Comparison of ENCODE assay signal across 8 cellular contexts in the genomic region with DNA sequence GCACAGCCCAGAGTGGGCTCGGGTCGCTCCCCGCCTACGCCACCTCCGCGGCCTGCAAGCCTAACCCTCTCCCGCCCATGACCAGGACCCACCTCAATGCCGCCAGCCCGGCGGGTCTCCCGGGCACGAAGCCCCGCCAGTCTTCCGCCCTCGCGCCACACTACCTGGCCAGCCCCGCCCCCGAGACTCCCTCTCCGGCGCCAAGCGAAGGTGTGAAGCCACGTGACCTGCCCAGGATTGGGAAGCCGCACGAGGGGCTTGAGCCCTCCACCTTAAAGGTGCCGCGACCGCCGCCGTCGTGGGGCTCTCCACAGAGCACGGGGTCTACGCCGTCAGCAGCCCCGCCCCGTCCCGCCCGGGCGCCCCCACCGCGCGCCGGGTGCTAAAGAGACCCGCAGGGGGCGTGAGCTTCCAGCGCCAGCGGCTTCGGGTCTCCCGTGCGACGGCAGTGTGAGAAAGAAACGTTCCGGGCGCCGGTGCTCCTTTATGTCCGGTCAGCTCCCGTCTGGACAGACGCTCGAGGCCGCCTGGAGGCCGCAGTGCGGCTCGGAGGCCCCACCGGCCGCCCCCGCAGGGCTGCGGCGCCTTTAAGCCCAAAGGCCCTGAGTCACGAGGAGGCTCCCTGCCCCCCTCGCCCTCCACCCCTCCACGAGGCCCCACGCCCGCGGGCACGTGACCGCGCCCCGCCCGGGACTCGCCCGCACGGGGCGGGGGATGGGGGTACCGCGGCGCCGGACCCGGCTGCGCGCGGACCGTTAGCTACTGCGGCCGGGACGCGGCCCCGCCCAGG. TPM values are rescaled to one million over a fixed set of nuclear protein-coding genes. Genes with fewer than 3 reads are reported as not detected.
A peak's percentile ranks its signal among the peaks of the same experiment; 100 is the strongest.
DNase-seq lines count a peak whose midpoint lies in the region; ATAC-seq and TF ChIP-seq lines count a peak whose summit lies in the region.

Gene CPEB1, minus strand, starts transcription at position 319 of the 790 bp plus-strand sequence. CDS start 18,904 bp downstream, outside the sequence.

- no peak within 1 kb of the TSS for H3K27ac Mint-ChIP-seq in natural killer cell

- in situ Hi-C loops in G401 (cut with HindIII; ENCODE audit: low sequenced_read_pairs): no loop called here
- in situ Hi-C loops in KBM-7 (cut with MboI; ENCODE audit: low pct_unique_long_range_greater_than_20kb, low sequenced_read_pairs): no loop called here

- no peaks in the 10 kb centered on the region for H3K79me2 ChIP-seq in fibroblast of lung (ENCODE audit: control insufficient read depth, insufficient read depth, low read length)

- H3K27me3 Mint-ChIP-seq in natural killer cell (ENCODE audit: low read depth in 2 of 2): peaks cover 41 to 46% of the 10 kb centered on the region in 2 donors

- H3K4me3 Mint-ChIP-seq in natural killer cell: peak within 1 kb of the TSS; percentile 78

- TF ChIP-seq CTCF in fibroblast of lung (conservative IDR thresholded peaks at IDR 0.05 in 1 of 2, IDR thresholded peaks at IDR 0.05 in 1 of 2; ENCODE audit: low read depth in 1 of 2, low read length in 2 of 2): peak in 1 of 2 donors; percentile 12
- no peak for TF ChIP-seq CTCF in natural killer cell (IDR thresholded peaks at IDR 0.05)

- H3K36me3 Mint-ChIP-seq in natural killer cell: no peaks in the 10 kb centered on the region

- DNase-seq in G401 (ENCODE audit: low spot score) (peak; percentile 28), KBM-7 (peak; percentile 18), activated T-cell treated with anti-CD3 and anti-CD28 coated beads for 4 hours (peak; percentile 40), fibroblast of lung (ENCODE audit: low read depth in 2 of 2) (peak; percentile 34 to 51), natural killer cell (no peak), DMS153 treated with DMSO at 0.1 percent for 48 hours (lab: John Stamatoyannopoulos, UW; ENCODE audit: unreplicated experiment) (no peak)

- H3K27ac ChIP-seq in fibroblast of lung (ENCODE audit: insufficient read depth, low read length): no peak within 1 kb of the TSS
- H3K27ac ChIP-seq in temporal lobe (ENCODE audit: low read depth, low read length): peak within 1 kb of the TSS; percentile 95

- no peaks in the 10 kb centered on the region for H3K9me3 ChIP-seq in fibroblast of lung (ENCODE audit: control insufficient read depth, insufficient read depth, low read depth, low read length)

- peak within 1 kb of the TSS; percentile 16 to 60 (median 30) for H3K4me3 ChIP-seq in fibroblast of lung (replicated peaks in 1 of 4; ENCODE audit: control extremely low read depth in 1 of 4, insufficient read depth in 1 of 4, low read depth in 3 of 4, low read length in 4 of 4)

- peaks cover 0 to 4% of the 10 kb centered on the region in 2 donors for H3K4me1 Mint-ChIP-seq in natural killer cell

- no peaks in the 10 kb centered on the region for H3K36me3 ChIP-seq in fibroblast of lung (ENCODE audit: control insufficient read depth, insufficient read depth, low read length)

- H3K9ac ChIP-seq in fibroblast of lung (ENCODE audit: insufficient read depth, low read length): no peak within 1 kb of the TSS

- no peaks in the 10 kb centered on the region for H4K20me1 ChIP-seq in fibroblast of lung (ENCODE audit: control insufficient read depth, extremely low read depth, insufficient read depth, low read length)

- no peaks in the 10 kb centered on the region for H3K9me3 Mint-ChIP-seq in natural killer cell

- ATAC-seq in natural killer cell (peak; percentile 46 to 65 (median 65)), HG02678 (IDR thresholded peaks at IDR 0.05; ENCODE audit: unreplicated experiment) (no peak)

- peak within 1 kb of the TSS; percentile 46 for H2AFZ ChIP-seq in fibroblast of lung (ENCODE audit: low read length)

- H3K4me1 ChIP-seq in fibroblast of lung (ENCODE audit: control insufficient read depth, extremely low read depth, insufficient read depth, low read length): no peaks in the 10 kb centered on the region

- intact Hi-C loops in natural killer cell (cut with micrococcal nuclease): no loop called here

- H3K4me2 ChIP-seq in fibroblast of lung (ENCODE audit: extremely low read depth, insufficient read depth, low read length): peak within 1 kb of the TSS; percentile 70

- peaks cover 16% of the 10 kb centered on the region for H3K27me3 ChIP-seq in fibroblast of lung (ENCODE audit: control insufficient read depth, insufficient read depth, low read length)

RNA-seq across cellular contexts. Expression of gene CPEB1, which starts in this region (rescaled TPM):
- 20.6 and 34.0 TPM in 2 replicates for total RNA-seq in G401 (2014; rRNA removed; shearing (Covaris generic))
- 24.9 and 62.3 TPM in 2 replicates for total RNA-seq in fibroblast of lung
- polyA plus RNA-seq in fibroblast of lung: 8.4 and 16.1 TPM in 2 replicates
- polyA plus RNA-seq in fibroblast of lung (2012): 5.8 and 10.4 TPM in 2 replicates
- 18.7 and 28.0 TPM in 2 replicates for polyA minus RNA-seq in fibroblast of lung (ENCODE audit: low replicate concordance)
- not detected for total RNA-seq in natural killer cell
- 2.5 TPM for total RNA-seq in temporal lobe

Comparison
In these comparisons a context has a peak if more than half of its experiments do, and no peak if none do; other contexts are left out.
1. Peak in ATAC-seq in natural killer cell; RNA of the gene not detected or under 1 TPM.
2. DNase-seq: peak in G401 (single experiment), KBM-7 (single experiment), activated T-cell treated with anti-CD3 and anti-CD28 coated beads for 4 hours (single experiment) and fibroblast of lung (2 of 2); none in natural killer cell (single experiment) and DMS153 treated with DMSO at 0.1 percent for 48 hours (single experiment).